ENCODE assay signal across 1 cellular context in the genomic region with DNA sequence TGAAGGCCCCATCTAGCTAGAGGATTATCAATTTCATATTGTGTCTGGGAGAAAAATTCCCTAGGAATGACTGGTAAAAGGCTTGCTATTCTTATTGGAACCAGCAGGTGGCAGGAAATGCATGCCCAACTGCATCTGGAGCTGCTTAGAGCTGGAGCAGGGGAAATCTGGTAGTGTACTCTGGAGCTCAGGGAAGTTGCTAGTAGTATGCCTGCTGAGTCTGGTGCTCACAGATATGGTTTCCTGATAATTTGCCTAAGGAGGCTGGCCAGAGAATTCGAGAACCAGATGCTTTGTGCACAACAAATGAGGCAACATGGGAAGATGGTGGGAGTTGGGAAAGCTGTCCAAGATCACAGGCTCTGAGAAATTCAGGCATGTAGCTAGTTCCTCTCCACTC.
TF ChIP-seq lines count a peak whose summit lies in the region.

No MANE protein-coding gene starts in this region.

TF ChIP-seq in endothelial cell of umbilical vein, 7 proteins besides CTCF, POLR2A, EP300 and RAD21:
- TF ChIP-seq, protein P1, sequence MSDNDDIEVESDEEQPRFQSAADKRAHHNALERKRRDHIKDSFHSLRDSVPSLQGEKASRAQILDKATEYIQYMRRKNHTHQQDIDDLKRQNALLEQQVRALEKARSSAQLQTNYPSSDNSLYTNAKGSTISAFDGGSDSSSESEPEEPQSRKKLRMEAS (IDR thresholded peaks at IDR 0.05; ENCODE audit: insufficient read depth, insufficient read length) = no peak
- TF ChIP-seq JUN (IDR thresholded peaks at IDR 0.05; ENCODE audit: borderline replicate concordance, insufficient read depth, insufficient read length, low read depth) = no peak
- no peak for TF ChIP-seq POLR2AphosphoS5 (IDR thresholded peaks at IDR 0.05; ENCODE audit: insufficient read depth, low read depth, low read length)
- TF ChIP-seq FOS (IDR thresholded peaks at IDR 0.05; ENCODE audit: borderline replicate concordance, insufficient read depth, low read length) = no peak
- TF ChIP-seq GATA2 (IDR thresholded peaks at IDR 0.05; ENCODE audit: insufficient read depth, insufficient read length, low read depth, low read length) = no peak
- no peak for TF ChIP-seq EZH2 (IDR thresholded peaks at IDR 0.05; ENCODE audit: borderline replicate concordance, low read depth, low read length, severe bottlenecking)
- no peak for TF ChIP-seq MYC (IDR thresholded peaks at IDR 0.05; ENCODE audit: low read depth, low read length)
